ENCODE assay signal across 2 cellular contexts in genomic region chr2:112244854-112245253, GRCh38.
A peak's percentile ranks its signal among the peaks of the same experiment; 100 is the strongest.
TF ChIP-seq lines count a peak whose summit lies in the region.

No MANE protein-coding gene starts in this region.

TF ChIP-seq in HepG2, 621 proteins besides CTCF, POLR2A, EP300 and RAD21:
- TF ChIP-seq EEA1 (CRISPR knock-in tag; IDR thresholded peaks at IDR 0.05; ENCODE audit: borderline replicate concordance) (no peak), MAFF (IDR thresholded peaks at IDR 0.05; ENCODE audit: low read depth, low read length) (0 out of 2 replicates have a peak, but pooled peaks have one; percentile 5), MAFK (conservative IDR thresholded peaks at IDR 0.05 in 1 of 2, IDR thresholded peaks at IDR 0.05 in 1 of 2; ENCODE audit: low read length in 2 of 2) (peak in 1 of 2 experiments; percentile 44; a peak in 2 of 4 replicates), ZNF263 (CRISPR knock-in tag; IDR thresholded peaks at IDR 0.05) (no peak), ETS1 (CRISPR knock-in tag; IDR thresholded peaks at IDR 0.05) (no peak), SOX5 (CRISPR knock-in tag; IDR thresholded peaks at IDR 0.05; ENCODE audit: borderline replicate concordance) (no peak), ZNF101 (CRISPR knock-in tag; IDR thresholded peaks at IDR 0.05; ENCODE audit: borderline replicate concordance, low read depth) (no peak), NBN (conservative IDR thresholded peaks at IDR 0.05) (no peak), ZNF564 (CRISPR knock-in tag; IDR thresholded peaks at IDR 0.05) (no peak), FOXA3 (CRISPR knock-in tag; IDR thresholded peaks at IDR 0.05) (no peak), ZNF382 (CRISPR knock-in tag; IDR thresholded peaks at IDR 0.05; ENCODE audit: borderline replicate concordance) (no peak), SRF (IDR thresholded peaks at IDR 0.05; ENCODE audit: low read depth, low read length) (no peak), MTF2 (CRISPR knock-in tag; IDR thresholded peaks at IDR 0.05; ENCODE audit: borderline replicate concordance) (no peak), ADNP (CRISPR knock-in tag; IDR thresholded peaks at IDR 0.05) (no peak), HDAC1 (CRISPR knock-in tag; IDR thresholded peaks at IDR 0.05) (no peak), KLF12 (CRISPR knock-in tag; IDR thresholded peaks at IDR 0.05; ENCODE audit: borderline replicate concordance) (no peak), ZNF296 (CRISPR knock-in tag; conservative IDR thresholded peaks at IDR 0.05) (no peak)
TF ChIP-seq in HepG2: peak in this region for 2.

TF ChIP-seq in K562, 482 proteins besides CTCF, POLR2A, EP300 and RAD21:
- TF ChIP-seq C11orf30 (IDR thresholded peaks at IDR 0.05; ENCODE audit: low read depth) (peak; percentile 17; the same call in 1 of the 2 replicates), NCOA2 (IDR thresholded peaks at IDR 0.05; ENCODE audit: partially characterized antibody in 2 of 2) (no peak), ZNF316 (IDR thresholded peaks at IDR 0.05) (0 out of 2 replicates have a peak, but pooled peaks have one; percentile 28)
